Comparison of ENCODE assay signal across 8 cellular contexts in genomic region chr17:64664299-64664981, GRCh38. TPM values are rescaled to one million over a fixed set of nuclear protein-coding genes. Genes with fewer than 3 reads are reported as not detected.
DNase-seq lines count a peak whose midpoint lies in the region; ATAC-seq, FAIRE-seq and TF ChIP-seq lines count a peak whose summit lies in the region.
"Not testable (repeated sequence)": the region's sequence is repeated elsewhere in the genome, so short reads cannot be mapped to it uniquely, and the experiment has no call there.

No MANE protein-coding gene starts in this region.

- H3K27ac ChIP-seq in mammary epithelial cell (ENCODE audit: insufficient read depth, low read depth, low read length); small intestine (ENCODE audit: low read depth in 1 of 2, low read length in 1 of 2): not testable (repeated sequence)
- H3K27ac ChIP-seq in mesodermal cell (ENCODE audit: low read depth, low read length, severe bottlenecking): peak overlapping the region; percentile 53

- not testable (repeated sequence) for H3K4me3 ChIP-seq in mammary epithelial cell (replicated peaks in 1 of 3; ENCODE audit: insufficient read depth in 1 of 3, low read depth in 2 of 3, low read length in 3 of 3); fibroblast of villous mesenchyme (ENCODE audit: low read depth, low read length); mesodermal cell (ENCODE audit: extremely low read depth, insufficient read depth, low read length, poor library complexity, severe bottlenecking); small intestine (ENCODE audit: low read depth in 1 of 2, low read length in 2 of 2)

- peak; percentile 6; the same call in 1 of the 3 replicates for ATAC-seq in SK-N-SH treated with all-trans-retinoic acid at 6 μM for 48 hours

- peak; percentile 28 for DNase-seq in ACHN
- DNase-seq in H4 (ENCODE audit: low spot score): peak; percentile 67
- DNase-seq in M059J (ENCODE audit: low read depth): peak; percentile 75
- DNase-seq in mammary epithelial cell: peak; percentile 45
- DNase-seq in fibroblast of villous mesenchyme (ENCODE audit: low read depth): peak; percentile 59
- peak; percentile 48 for DNase-seq in small intestine

- TF ChIP-seq CTCF in mammary epithelial cell (conservative IDR thresholded peaks at IDR 0.05 in 1 of 2, IDR thresholded peaks at IDR 0.05 in 1 of 2; ENCODE audit: extremely low read depth in 1 of 2, insufficient read depth in 1 of 2, low read depth in 1 of 2, low read length in 2 of 2); fibroblast of villous mesenchyme (IDR thresholded peaks at IDR 0.05; ENCODE audit: insufficient read depth, low read depth, low read length): not testable (repeated sequence)

- peaks cover 14% of the 10 kb centered on the region for H3K4me1 ChIP-seq in mammary epithelial cell (ENCODE audit: insufficient read depth, low read length)
- not testable (repeated sequence) for H3K4me1 ChIP-seq in mesodermal cell (ENCODE audit: control insufficient read depth, insufficient read depth, low read length, poor library complexity, severe bottlenecking); small intestine (ENCODE audit: control insufficient read depth in 2 of 2, insufficient read depth in 1 of 2, low read depth in 1 of 2, low read length in 1 of 2)

- H4K20me1 ChIP-seq in mammary epithelial cell (ENCODE audit: insufficient read depth, low read length): not testable (repeated sequence)

- BruUV-seq in mammary epithelial cell (replicated peaks; lab: Mats Ljungman, UMichigan): not testable (repeated sequence)

- 64% methylated on average over 6 of the region's 6 CpGs for WGBS in mammary epithelial cell (ENCODE audit: low coverage, missing lambda C conversion rate)
- WGBS in mesodermal cell (ENCODE audit: insufficient coverage in 2 of 2), 2 experiments: 51 to 100% methylated on average over 1 to 2 of the region's 6 CpGs
- WGBS in small intestine, 3 donors: 52 to 71% (median 69%) methylated on average over 6 of the region's 6 CpGs

- H3K4me2 ChIP-seq in mammary epithelial cell (ENCODE audit: insufficient read depth, low read depth, low read length): not testable (repeated sequence)

- H3K27me3 ChIP-seq in mammary epithelial cell (ENCODE audit: insufficient read depth, low read length); small intestine (ENCODE audit: control insufficient read depth in 2 of 2, insufficient read depth in 2 of 2, low read length in 2 of 2): not testable (repeated sequence)

- peak overlapping the region; percentile 22 for H2AFZ ChIP-seq in mammary epithelial cell (ENCODE audit: low read depth, low read length)

- in situ Hi-C loops in ACHN (cut with HindIII; ENCODE audit: low pct_ligation_motif_present, low pct_unique_long_range_greater_than_20kb, low sequenced_read_pairs); mammary epithelial cell (cut with MboI; ENCODE audit: low sequenced_read_pairs in 2 of 2): not testable (repeated sequence)

- H3K79me2 ChIP-seq in mammary epithelial cell (ENCODE audit: insufficient read depth, low read length): peaks cover 27% of the 10 kb centered on the region

- H3K9ac ChIP-seq in mammary epithelial cell (ENCODE audit: insufficient read depth, low read length): not testable (repeated sequence)

- not testable (repeated sequence) for H3K9me3 ChIP-seq in mammary epithelial cell (replicated peaks; ENCODE audit: insufficient read depth, low read length); mesodermal cell (ENCODE audit: control insufficient read depth, low read length); small intestine (ENCODE audit: control insufficient read depth, low read depth)

- CTCF ChIA-PET in mammary epithelial cell (lab: Charles Lee; ENCODE audit: low non-redundant PET): not testable (repeated sequence)

- intact Hi-C loops in mammary epithelial cell (cut with micrococcal nuclease): loop anchor here (5.0 kb wide), 1 partner anchor 73 kb away; no protein-coding TSS in a partner anchor

- not testable (repeated sequence) for FAIRE-seq in small intestine (lab: Jason Lieb, UNC)

- not testable (repeated sequence) for H3K36me3 ChIP-seq in mammary epithelial cell (ENCODE audit: insufficient read depth, low read length); mesodermal cell (ENCODE audit: control insufficient read depth, insufficient read depth, low read length); small intestine (ENCODE audit: control insufficient read depth in 2 of 2, insufficient read depth in 2 of 2, low read length in 2 of 2)

- dilution Hi-C loops in mammary epithelial cell (cut with HindIII; ENCODE audit: low sequenced_read_pairs): not testable (repeated sequence)

RNA-seq across cellular contexts. Expression of gene SMURF2, which starts 2.3 kb away (rescaled TPM):
- total RNA-seq in H4 (2014; rRNA removed; shearing (Covaris generic)): 51.9 and 56.3 TPM in 2 replicates
- total RNA-seq in M059J (2014; rRNA removed; shearing (Covaris generic)): 43.3 and 68.7 TPM in 2 replicates
- total RNA-seq in mammary epithelial cell (10 to 100 TPM; 68.7 to 93.7 TPM), fibroblast of villous mesenchyme (103 and 188 TPM in 2 replicates)
- polyA plus RNA-seq in mammary epithelial cell (33.2 TPM), small intestine (10 to 100 TPM in 1 of 3 donors, 1 to 10 TPM in 2; 8.0 to 20.1 (median 8.9) TPM)
- 86.5 TPM for polyA minus RNA-seq in mammary epithelial cell
- polyA plus RNA-seq in mesodermal cell (2013, experiment 1 of 2): 177 TPM
- 184 TPM for polyA plus RNA-seq in mesodermal cell (2013, experiment 2 of 2)
